In the genomic region with DNA sequence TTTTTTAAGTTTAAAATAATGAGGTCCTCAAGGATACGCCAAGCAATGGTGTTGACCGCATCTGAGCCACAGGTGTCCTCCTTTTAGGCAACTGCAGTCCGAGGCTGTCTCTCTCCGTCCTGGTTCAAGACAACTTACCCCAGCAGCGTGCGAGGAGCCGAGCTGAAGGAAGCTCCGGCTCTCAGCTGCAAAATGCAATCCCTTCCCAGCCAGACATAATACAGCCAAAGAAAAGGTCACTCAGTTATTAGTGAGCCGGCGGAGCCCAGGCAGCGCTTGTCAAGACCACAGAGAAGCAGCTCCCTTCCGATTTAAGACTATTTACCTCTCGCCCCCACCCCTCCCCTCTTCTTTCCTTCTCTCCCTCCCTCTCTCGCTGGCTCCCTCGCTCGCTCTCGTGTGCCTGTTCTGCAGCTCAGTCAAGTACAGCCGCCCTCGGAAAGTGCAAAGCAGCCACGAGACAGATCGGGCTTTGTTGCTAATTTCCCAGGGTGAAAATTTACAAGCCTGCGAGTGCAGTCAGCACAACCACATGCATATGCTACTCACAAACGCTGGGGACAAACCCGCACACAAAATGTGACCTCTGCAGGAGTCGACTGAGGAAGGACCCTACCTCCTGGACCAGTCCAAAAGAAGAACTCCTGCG, we compare ENCODE assay signal across 8 cellular contexts. TPM values are rescaled to one million over a fixed set of nuclear protein-coding genes. Genes with fewer than 3 reads are reported as not detected.
A peak's percentile ranks its signal among the peaks of the same experiment; 100 is the strongest.
DNase-seq lines count a peak whose midpoint lies in the region; ATAC-seq and TF ChIP-seq lines count a peak whose summit lies in the region.

No MANE protein-coding gene starts in this region.

- peak overlapping the region; percentile 81 for H3K4me3 ChIP-seq in SK-N-MC
- peak overlapping the region; percentile 14 to 61 (median 48) for H3K4me3 ChIP-seq in heart left ventricle

- H3K36me3 ChIP-seq in SK-N-MC (ENCODE audit: insufficient read depth, low read length) (no peaks in the 10 kb centered on the region), heart left ventricle (no peaks in the 10 kb centered on the region)

- no peak for TF ChIP-seq POLR2A in heart left ventricle (IDR thresholded peaks at IDR 0.05)

- H3K4me1 ChIP-seq in heart left ventricle = peaks cover 0 to 14% (median 0%) of the 10 kb centered on the region in 12 donors

- no peaks in the 10 kb centered on the region for H3K9me3 Mint-ChIP-seq in activated CD4-positive, alpha-beta T cell treated with anti-CD3 and anti-CD28 coated beads, Interleukin-2, amount 10 ng/mL, durations not matched to agents 7 days and 5 days
- no peaks in the 10 kb centered on the region for H3K9me3 Mint-ChIP-seq in activated T-helper 2 cell treated with anti-CD3 and anti-CD28 coated beads, Interferon-gamma antibody, Interleukin-2, Interleukin-4, amounts not matched to agents 10 μg/mL and 5 μg/mL and 100 μg/mL, durations not matched to agents 14 hours and 24 hours and 36 hours

- H3K27ac ChIP-seq in SK-N-MC (peak overlapping the region; percentile 81), heart left ventricle (peak overlapping the region in 7 of 12 donors; percentile 25 to 77 (median 64))

- H3K4me3 Mint-ChIP-seq in activated CD4-positive, alpha-beta T cell treated with anti-CD3 and anti-CD28 coated beads, Interleukin-2, amount 10 ng/mL, durations not matched to agents 7 days and 5 days = no peak overlapping the region
- no peak overlapping the region for H3K4me3 Mint-ChIP-seq in activated T-helper 2 cell treated with anti-CD3 and anti-CD28 coated beads, Interferon-gamma antibody, Interleukin-2, Interleukin-4, amounts not matched to agents 10 μg/mL and 5 μg/mL and 100 μg/mL, durations not matched to agents 14 hours and 24 hours and 36 hours (ENCODE audit: low read depth)

- H3K9me3 ChIP-seq in SK-N-MC (ENCODE audit: low read depth, low read length) (no peaks in the 10 kb centered on the region), heart left ventricle (no peaks in the 10 kb centered on the region)

- H3K27me3 ChIP-seq in heart left ventricle = peaks cover 0 to 41% (median 12%) of the 10 kb centered on the region in 9 donors

- peaks cover 2% of the 10 kb centered on the region for H3K4me1 Mint-ChIP-seq in activated CD4-positive, alpha-beta T cell treated with anti-CD3 and anti-CD28 coated beads, Interleukin-2, amount 10 ng/mL, durations not matched to agents 7 days and 5 days
- H3K4me1 Mint-ChIP-seq in activated T-helper 2 cell treated with anti-CD3 and anti-CD28 coated beads, Interferon-gamma antibody, Interleukin-2, Interleukin-4, amounts not matched to agents 10 μg/mL and 5 μg/mL and 100 μg/mL, durations not matched to agents 14 hours and 24 hours and 36 hours (ENCODE audit: low read depth) = peaks cover 8% of the 10 kb centered on the region

- WGBS in heart left ventricle, 4 donors = 0 to 2% (median 1%) methylated on average over 26 of the region's 26 CpGs

- ATAC-seq in GM19023 (IDR thresholded peaks at IDR 0.05; ENCODE audit: unreplicated experiment) (peak; percentile 40), HG03571 (IDR thresholded peaks at IDR 0.05; ENCODE audit: unreplicated experiment) (peak; percentile 40), heart left ventricle (peak in 3 of 4 donors; percentile 63 to 69 (median 64))

- no peak for TF ChIP-seq CTCF in heart left ventricle (IDR thresholded peaks at IDR 0.05)

- POLR2A ChIA-PET in activated CD4-positive, alpha-beta T cell treated with anti-CD3 and anti-CD28 coated beads, Interleukin-2, amount 10 ng/mL, durations not matched to agents 7 days and 5 days (lab: Charles Lee) = no interaction called here

- H3K27ac Mint-ChIP-seq in activated CD4-positive, alpha-beta T cell treated with anti-CD3 and anti-CD28 coated beads, Interleukin-2, amount 10 ng/mL, durations not matched to agents 7 days and 5 days = no peak overlapping the region
- H3K27ac Mint-ChIP-seq in activated T-helper 2 cell treated with anti-CD3 and anti-CD28 coated beads, Interferon-gamma antibody, Interleukin-2, Interleukin-4, amounts not matched to agents 10 μg/mL and 5 μg/mL and 100 μg/mL, durations not matched to agents 14 hours and 24 hours and 36 hours = no peak overlapping the region

- DNase-seq in SK-N-MC (ENCODE audit: low read depth, low spot score) (no peak), heart left ventricle (peak in 3 of 5 donors; percentile 27 to 54 (median 33)), posterior cingulate gyrus (peak; percentile 44 to 93 (median 63)), SIG-M5 (lab: John Stamatoyannopoulos, UW) (no peak)
- no peak for DNase-seq in activated CD4-positive, alpha-beta T cell treated with anti-CD3 and anti-CD28 coated beads, Interleukin-2, amount 10 ng/mL, durations not matched to agents 7 days and 5 days
- no peak for DNase-seq in activated T-helper 2 cell treated with anti-CD3 and anti-CD28 coated beads, Interferon-gamma antibody, Interleukin-2, Interleukin-4, amounts not matched to agents 10 μg/mL and 5 μg/mL and 100 μg/mL, durations not matched to agents 14 hours and 24 hours and 36 hours (ENCODE audit: low spot score)

- intact Hi-C loops in heart left ventricle (cut with DNase I) = no loop called here
- intact Hi-C loops in posterior cingulate gyrus (cut with DNase I) = no loop called here
- intact Hi-C loops in activated T-helper 2 cell treated with anti-CD3 and anti-CD28 coated beads, Interferon-gamma antibody, Interleukin-2, Interleukin-4, amounts not matched to agents 10 μg/mL and 5 μg/mL and 100 μg/mL, durations not matched to agents 14 hours and 24 hours and 36 hours (cut with micrococcal nuclease) = no loop called here

- H3K27me3 Mint-ChIP-seq in activated CD4-positive, alpha-beta T cell treated with anti-CD3 and anti-CD28 coated beads, Interleukin-2, amount 10 ng/mL, durations not matched to agents 7 days and 5 days = peaks cover 48% of the 10 kb centered on the region
- peaks cover 53% of the 10 kb centered on the region for H3K27me3 Mint-ChIP-seq in activated T-helper 2 cell treated with anti-CD3 and anti-CD28 coated beads, Interferon-gamma antibody, Interleukin-2, Interleukin-4, amounts not matched to agents 10 μg/mL and 5 μg/mL and 100 μg/mL, durations not matched to agents 14 hours and 24 hours and 36 hours (ENCODE audit: low read depth)

- H3K9ac ChIP-seq in SK-N-MC (ENCODE audit: insufficient read length) = peak overlapping the region; percentile 69

- no peaks in the 10 kb centered on the region for H3K36me3 Mint-ChIP-seq in activated CD4-positive, alpha-beta T cell treated with anti-CD3 and anti-CD28 coated beads, Interleukin-2, amount 10 ng/mL, durations not matched to agents 7 days and 5 days (ENCODE audit: low read depth)
- no peaks in the 10 kb centered on the region for H3K36me3 Mint-ChIP-seq in activated T-helper 2 cell treated with anti-CD3 and anti-CD28 coated beads, Interferon-gamma antibody, Interleukin-2, Interleukin-4, amounts not matched to agents 10 μg/mL and 5 μg/mL and 100 μg/mL, durations not matched to agents 14 hours and 24 hours and 36 hours (ENCODE audit: low read depth)

- CTCF ChIA-PET in activated CD4-positive, alpha-beta T cell treated with anti-CD3 and anti-CD28 coated beads, Interleukin-2, amount 10 ng/mL, durations not matched to agents 7 days and 5 days (lab: Charles Lee) = no interaction called here

RNA-seq across cellular contexts. Expression of gene LMO3, which starts 0.4 kb away (rescaled TPM):
- 1 to 10 TPM in 5 of 9 donors, under 1 TPM in 4; 0.19 to 8.8 (median 1.0) TPM for total RNA-seq in heart left ventricle
- polyA plus RNA-seq in heart left ventricle = under 1 TPM; 0.14 to 0.84 TPM
- total RNA-seq in activated CD4-positive, alpha-beta T cell treated with anti-CD3 and anti-CD28 coated beads, Interleukin-2, amount 10 ng/mL, durations not matched to agents 7 days and 5 days = not detected
- not detected in 2 replicates for total RNA-seq in activated T-helper 2 cell treated with anti-CD3 and anti-CD28 coated beads, Interferon-gamma antibody, Interleukin-2, Interleukin-4, amounts not matched to agents 10 μg/mL and 5 μg/mL and 100 μg/mL, durations not matched to agents 14 hours and 24 hours and 36 hours

Comparison
In these comparisons a context has a peak if more than half of its experiments do, and no peak if none do; other contexts are left out.
1. DNase-seq: peak in heart left ventricle (3 of 5) and posterior cingulate gyrus (10 of 10); none in SK-N-MC (single experiment), activated CD4-positive, alpha-beta T cell treated with anti-CD3 and anti-CD28 coated beads, Interleukin-2, amount 10 ng/mL, durations not matched to agents 7 days and 5 days (single experiment), activated T-helper 2 cell treated with anti-CD3 and anti-CD28 coated beads, Interferon-gamma antibody, Interleukin-2, Interleukin-4, amounts not matched to agents 10 μg/mL and 5 μg/mL and 100 μg/mL, durations not matched to agents 14 hours and 24 hours and 36 hours (single experiment) and SIG-M5 (single experiment).
2. Peak in every context shown above with its lines, with median percentiles within 50 percentile points of each other: ATAC-seq.